ENCODE assay signal across 26 cellular contexts in the genomic region with DNA sequence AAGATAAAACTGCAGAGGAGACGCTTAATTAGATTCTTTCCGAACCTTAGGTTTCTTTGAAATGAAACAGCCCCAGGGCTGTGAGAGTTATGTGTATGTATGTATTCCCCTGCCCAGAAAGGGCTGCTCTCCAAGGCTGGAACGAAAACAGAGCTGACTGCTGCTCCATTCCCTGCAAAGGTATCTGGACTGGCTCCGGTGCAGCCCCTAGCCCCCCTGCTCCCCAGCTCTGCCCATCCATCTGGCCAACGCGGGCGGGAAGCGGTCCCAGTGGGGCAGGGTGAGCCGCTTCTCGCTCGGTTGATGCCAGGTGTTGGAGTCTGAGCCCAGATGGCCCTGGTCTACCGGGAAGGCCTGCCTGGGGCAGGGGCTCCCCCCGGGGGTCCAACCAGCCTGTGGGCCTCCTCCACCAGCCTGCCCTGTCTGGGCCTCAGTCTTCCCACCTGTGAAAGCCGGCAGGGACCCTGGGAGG. TPM values are rescaled to one million over a fixed set of nuclear protein-coding genes. Genes with fewer than 3 reads are reported as not detected.
DNase-seq lines count a peak whose midpoint lies in the region; ATAC-seq and TF ChIP-seq lines count a peak whose summit lies in the region.
"Had no signal": no experiment of that assay in that cellular context is flagged by ENCODE, and none has a peak within 500 bp of the region (broad histone marks: within the 10 kb centered on the region; RNA-seq: fewer than 3 reads in every experiment).

No MANE protein-coding gene starts in this region.

- no peak overlapping the region for H3K4me3 ChIP-seq in BLaER1 treated with 17β-estradiol and CSF1 and Interleukin-3, amounts not matched to agents 10 nM and 100 nM
- no peak overlapping the region for H3K4me3 ChIP-seq in rectal smooth muscle tissue (ENCODE audit: low read length)
- H3K4me3 ChIP-seq: A549, GM12878, lung, psoas muscle, SJCRH30 had no signal

- H3K27me3 Mint-ChIP-seq in brain (peaks cover 7% of the 10 kb centered on the region), MCF 10A (ENCODE audit: insufficient read depth, unreplicated experiment) (no peaks in the 10 kb centered on the region), T-helper 17 cell (peaks cover 14% of the 10 kb centered on the region)
- H3K27me3 Mint-ChIP-seq: activated CD4-positive, alpha-beta T cell treated with anti-CD3 and anti-CD28 coated beads for 36 hours had no signal

- H3K27ac ChIP-seq in BLaER1 treated with 17β-estradiol and CSF1 and Interleukin-3, amounts not matched to agents 10 nM and 100 nM = no peak overlapping the region
- peak overlapping the region; percentile 63 for H3K27ac ChIP-seq in rectal smooth muscle tissue (ENCODE audit: low read depth, low read length)
- H3K27ac ChIP-seq: A549, psoas muscle, SJCRH30 had no signal

- POLR2A ChIA-PET in MCF 10A (lab: Yijun Ruan, JAX) = interaction anchor here (0.6 kb wide), 1 partner anchor 254 kb away, joined by 4 read pairs; no protein-coding TSS in a partner anchor

- H3K4me1 ChIP-seq in BLaER1 treated with 17β-estradiol and CSF1 and Interleukin-3, amounts not matched to agents 10 nM and 100 nM = peaks cover 0 to 29% (median 12%) of the 10 kb centered on the region in 10 experiments; a peak in 13 of 20 replicates
- H3K4me1 ChIP-seq in rectal smooth muscle tissue (ENCODE audit: control insufficient read depth, insufficient read depth, low read length) = peaks cover 13% of the 10 kb centered on the region
- H3K4me1 ChIP-seq: A549, psoas muscle, SJCRH30 had no signal

- peak overlapping the region in 9 of 11 experiments; percentile 5 to 84 (median 71); a peak in 16 of 22 replicates for H3K4me2 ChIP-seq in BLaER1 treated with 17β-estradiol and CSF1 and Interleukin-3, amounts not matched to agents 10 nM and 100 nM
- H3K4me2 ChIP-seq: A549 had no signal

- H3K27ac Mint-ChIP-seq in brain (peak overlapping the region in 3 of 5 experiments; percentile 50 to 91 (median 64)), MCF 10A (ENCODE audit: low read depth, unreplicated experiment) (no peak overlapping the region), T-helper 17 cell (no peak overlapping the region)
- H3K27ac Mint-ChIP-seq: activated CD4-positive, alpha-beta T cell treated with anti-CD3 and anti-CD28 coated beads for 36 hours; activated T-cell treated with anti-CD3 and anti-CD28 coated beads, Interleukin-2, amount 50 U/mL, for 72 hours; endodermal cell; T-helper 1 cell treated with Interleukin-12 subunit alpha and Interleukin-12 subunit beta and Interleukin-4 antibody, amounts not matched to agents 30 μg/mL and 1 μg/mL, for 36 hours had no signal

- BruUV-seq in MCF 10A (replicated peaks; lab: Mats Ljungman, UMichigan) = no TSS peak

- CTCF ChIA-PET in MCF 10A (lab: Yijun Ruan, JAX) = no interaction called here

- H3K9me3 Mint-ChIP-seq in brain (no peaks in the 10 kb centered on the region), MCF 10A (ENCODE audit: unreplicated experiment) (no peaks in the 10 kb centered on the region)
- H3K9me3 Mint-ChIP-seq: activated T-cell treated with anti-CD3 and anti-CD28 coated beads, Interleukin-2, amount 50 U/mL, for 72 hours; endodermal cell; T-helper 1 cell treated with Interleukin-12 subunit alpha and Interleukin-12 subunit beta and Interleukin-4 antibody, amounts not matched to agents 30 μg/mL and 1 μg/mL, for 36 hours had no signal

- no peak for TF ChIP-seq CTCF in brain (conservative IDR thresholded peaks at IDR 0.05)
- no peak for TF ChIP-seq CTCF in MCF 10A (IDR thresholded peaks at IDR 0.05; ENCODE audit: unreplicated experiment)

- H3K4me1 Mint-ChIP-seq in brain (peaks cover 49% of the 10 kb centered on the region), MCF 10A (ENCODE audit: insufficient read depth, unreplicated experiment) (no peaks in the 10 kb centered on the region), T-helper 17 cell (no peaks in the 10 kb centered on the region)
- H3K4me1 Mint-ChIP-seq: activated CD4-positive, alpha-beta T cell treated with anti-CD3 and anti-CD28 coated beads for 36 hours had no signal

- H3K27me3 ChIP-seq in BLaER1 treated with 17β-estradiol and CSF1 and Interleukin-3, amounts not matched to agents 10 nM and 100 nM = no peaks in the 10 kb centered on the region
- H3K27me3 ChIP-seq in rectal smooth muscle tissue (ENCODE audit: control insufficient read depth, insufficient read depth, low read length) = no peaks in the 10 kb centered on the region

- peak overlapping the region in 1 of 11 experiments; percentile 18; a peak in 1 of 22 replicates for H3K9ac ChIP-seq in BLaER1 treated with 17β-estradiol and CSF1 and Interleukin-3, amounts not matched to agents 10 nM and 100 nM
- no peak overlapping the region for H3K9ac ChIP-seq in rectal smooth muscle tissue (ENCODE audit: low read length)

- ATAC-seq in T-helper 17 cell (no peak), GM21526 (IDR thresholded peaks at IDR 0.05; ENCODE audit: low FRiP score, unreplicated experiment) (no peak)
- ATAC-seq: A549; activated CD4-positive, alpha-beta T cell treated with anti-CD3 and anti-CD28 coated beads for 36 hours; activated T-cell treated with anti-CD3 and anti-CD28 coated beads, Interleukin-2, amount 50 U/mL, for 72 hours; GM12878; PC-3; psoas muscle had no signal

- H3K4me3 Mint-ChIP-seq in brain (no peak overlapping the region), MCF 10A (ENCODE audit: unreplicated experiment) (no peak overlapping the region), T-helper 17 cell (no peak overlapping the region)
- H3K4me3 Mint-ChIP-seq: activated CD4-positive, alpha-beta T cell treated with anti-CD3 and anti-CD28 coated beads for 36 hours; activated T-cell treated with anti-CD3 and anti-CD28 coated beads, Interleukin-2, amount 50 U/mL, for 72 hours; endodermal cell; T-helper 1 cell treated with Interleukin-12 subunit alpha and Interleukin-12 subunit beta and Interleukin-4 antibody, amounts not matched to agents 30 μg/mL and 1 μg/mL, for 36 hours had no signal

- H3K36me3 ChIP-seq in BLaER1 treated with 17β-estradiol and CSF1 and Interleukin-3, amounts not matched to agents 10 nM and 100 nM = no peaks in the 10 kb centered on the region
- no peaks in the 10 kb centered on the region for H3K36me3 ChIP-seq in rectal smooth muscle tissue (ENCODE audit: control insufficient read depth, insufficient read depth, low read length)
- H3K36me3 ChIP-seq: SJCRH30 had no signal

- intact Hi-C loops in MCF 10A (cut with micrococcal nuclease) = no loop called here

- H3K36me3 Mint-ChIP-seq in brain (no peaks in the 10 kb centered on the region), MCF 10A (ENCODE audit: insufficient read depth, unreplicated experiment) (no peaks in the 10 kb centered on the region), T-helper 17 cell (ENCODE audit: low read depth) (no peaks in the 10 kb centered on the region)

- peaks cover 0 to 5% (median 0%) of the 10 kb centered on the region in 11 experiments; a peak in 1 of 22 replicates for H4K20me1 ChIP-seq in BLaER1 treated with 17β-estradiol and CSF1 and Interleukin-3, amounts not matched to agents 10 nM and 100 nM

- H3K9me3 ChIP-seq in BLaER1 treated with 17β-estradiol and CSF1 and Interleukin-3, amounts not matched to agents 10 nM and 100 nM (replicated peaks in 1 of 11) = no peaks in the 10 kb centered on the region
- H3K9me3 ChIP-seq in T-helper 17 cell (ENCODE audit: control insufficient read depth, low read length, poor library complexity, severe bottlenecking) = no peaks in the 10 kb centered on the region
- H3K9me3 ChIP-seq: A549, psoas muscle, SJCRH30 had no signal

- DNase-seq in NCI-H2171 treated with DMSO at 0.1 percent for 48 hours (lab: John Stamatoyannopoulos, UW) = peak; percentile 95
- DNase-seq in MCF 10A (ENCODE audit: unreplicated experiment) = no peak
- no peak for DNase-seq in activated CD8-positive, alpha-beta memory T cell treated with anti-CD3 and anti-CD28 coated beads for 24 hours
- no peak for DNase-seq in T-helper 17 cell
- DNase-seq: activated CD4-positive, alpha-beta T cell treated with anti-CD3 and anti-CD28 coated beads for 36 hours; activated naive CD4-positive, alpha-beta T cell treated with Interleukin-2 at 50 U/mL for 16 hours; activated T-cell treated with anti-CD3 and anti-CD28 coated beads, Interleukin-2, amount 50 U/mL, for 72 hours; caudate nucleus; endodermal cell; H7; NCI-H1092 treated with DMSO at 0.1 percent for 48 hours; NCI-H2029; NCI-H446; PC-3; SJCRH30; stimulated activated CD4-positive, alpha-beta T cell treated with anti-CD3 and anti-CD28 coated beads, Interleukin-1b, Interleukin-23, amount 100 ng/mL, for 48 hours; substantia nigra had no signal

RNA-seq across cellular contexts. Expression of a gene that starts 46.6 kb away (rescaled TPM):
- polyA plus RNA-seq in brain (ENCODE audit: insufficient read depth, low read depth, low replicate concordance) = 23.8 TPM
- total RNA-seq in MCF 10A (2022) (93.3 and 108 TPM in 2 replicates), T-helper 17 cell (100 to 1,000 TPM; 161 to 167 TPM)

Comparison
In these comparisons a context has a peak if more than half of its experiments do, and no peak if none do; other contexts are left out.
1. H3K27ac Mint-ChIP-seq: peak in brain (3 of 5); none in MCF 10A (single experiment) and T-helper 17 cell (single experiment).